1 cellular context compared by ENCODE assay signal in the genomic region with DNA sequence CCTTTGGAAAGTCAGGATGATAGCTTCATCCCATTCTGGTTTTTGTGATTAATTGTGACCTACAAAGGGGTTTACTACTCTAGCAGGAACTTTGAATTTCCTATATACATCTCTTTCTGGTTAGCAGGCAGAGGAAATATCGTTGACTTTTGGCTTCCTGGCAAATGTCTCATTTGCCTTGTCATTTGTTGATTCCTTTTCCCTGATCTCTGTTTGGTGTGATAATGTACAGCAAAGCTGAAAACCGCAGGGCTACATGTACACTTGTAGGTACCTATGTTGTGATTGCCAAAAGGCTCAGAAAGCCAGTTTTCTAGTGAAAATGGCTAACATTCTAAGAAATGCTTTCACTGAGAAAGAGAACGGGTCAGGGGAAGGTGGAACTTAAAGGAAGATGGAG.
TF ChIP-seq lines count a peak whose summit lies in the region.

No MANE protein-coding gene starts in this region.

TF ChIP-seq in SK-N-SH, 30 proteins besides CTCF, POLR2A, EP300 and RAD21 (continued from another document):
- TF ChIP-seq, protein P1, sequence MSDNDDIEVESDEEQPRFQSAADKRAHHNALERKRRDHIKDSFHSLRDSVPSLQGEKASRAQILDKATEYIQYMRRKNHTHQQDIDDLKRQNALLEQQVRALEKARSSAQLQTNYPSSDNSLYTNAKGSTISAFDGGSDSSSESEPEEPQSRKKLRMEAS (IDR thresholded peaks at IDR 0.05; ENCODE audit: low read depth): no peak
- TF ChIP-seq, protein P2, sequence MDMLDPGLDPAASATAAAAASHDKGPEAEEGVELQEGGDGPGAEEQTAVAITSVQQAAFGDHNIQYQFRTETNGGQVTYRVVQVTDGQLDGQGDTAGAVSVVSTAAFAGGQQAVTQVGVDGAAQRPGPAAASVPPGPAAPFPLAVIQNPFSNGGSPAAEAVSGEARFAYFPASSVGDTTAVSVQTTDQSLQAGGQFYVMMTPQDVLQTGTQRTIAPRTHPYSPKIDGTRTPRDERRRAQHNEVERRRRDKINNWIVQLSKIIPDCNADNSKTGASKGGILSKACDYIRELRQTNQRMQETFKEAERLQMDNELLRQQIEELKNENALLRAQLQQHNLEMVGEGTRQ (IDR thresholded peaks at IDR 0.05; ENCODE audit: borderline replicate concordance, low read depth, low read length): no peak
- TF ChIP-seq USF1 (IDR thresholded peaks at IDR 0.05; ENCODE audit: borderline replicate concordance, low read depth) (no peak), GATA2 (CRISPR knock-in tag; IDR thresholded peaks at IDR 0.05) (no peak), CHD2 (IDR thresholded peaks at IDR 0.05; ENCODE audit: low read length, partially characterized antibody) (no peak), RXRA (IDR thresholded peaks at IDR 0.05; ENCODE audit: borderline replicate concordance, low read depth) (no peak), SMC3 (IDR thresholded peaks at IDR 0.05; ENCODE audit: low read depth, low read length) (no peak), TAF1 (IDR thresholded peaks at IDR 0.05; ENCODE audit: borderline replicate concordance, low read depth, low read length) (no peak), GABPA (IDR thresholded peaks at IDR 0.05; ENCODE audit: low read depth) (no peak), RFX5 (IDR thresholded peaks at IDR 0.05; ENCODE audit: low read length) (no peak), MXI1 (IDR thresholded peaks at IDR 0.05; ENCODE audit: low read depth, low read length) (no peak)
- TF ChIP-seq, protein P3, sequence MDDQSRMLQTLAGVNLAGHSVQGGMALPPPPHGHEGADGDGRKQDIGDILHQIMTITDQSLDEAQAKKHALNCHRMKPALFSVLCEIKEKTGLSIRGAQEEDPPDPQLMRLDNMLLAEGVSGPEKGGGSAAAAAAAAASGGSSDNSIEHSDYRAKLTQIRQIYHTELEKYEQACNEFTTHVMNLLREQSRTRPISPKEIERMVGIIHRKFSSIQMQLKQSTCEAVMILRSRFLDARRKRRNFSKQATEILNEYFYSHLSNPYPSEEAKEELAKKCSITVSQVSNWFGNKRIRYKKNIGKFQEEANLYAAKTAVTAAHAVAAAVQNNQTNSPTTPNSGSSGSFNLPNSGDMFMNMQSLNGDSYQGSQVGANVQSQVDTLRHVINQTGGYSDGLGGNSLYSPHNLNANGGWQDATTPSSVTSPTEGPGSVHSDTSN (IDR thresholded peaks at IDR 0.05): no peak
